8 cellular contexts compared by ENCODE assay signal in the genomic region with DNA sequence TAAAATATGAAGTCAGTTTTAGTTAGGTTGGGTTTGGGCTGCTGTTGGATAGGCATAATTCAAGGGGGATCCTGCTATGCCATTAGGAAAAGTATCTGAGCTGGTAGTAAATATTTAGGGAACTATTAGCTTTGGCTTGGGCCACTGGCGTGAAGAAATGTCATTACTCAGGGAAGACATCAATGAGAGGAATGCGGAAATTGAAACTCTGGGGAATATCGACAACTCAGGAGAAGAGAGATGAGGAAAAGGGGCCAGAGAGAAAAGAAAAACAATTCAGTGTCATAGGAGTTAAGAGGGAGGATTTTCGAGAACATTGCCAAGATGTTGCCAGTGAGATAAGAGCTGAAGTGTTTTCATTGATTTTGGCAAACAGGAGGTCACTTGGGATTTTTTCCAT.
"Had no signal": no experiment of that assay in that cellular context is flagged by ENCODE, and none has a peak within 500 bp of the region (broad histone marks: within the 10 kb centered on the region; RNA-seq: fewer than 3 reads in every experiment).

No MANE protein-coding gene starts in this region.

- H3K27me3 Mint-ChIP-seq: IgD-negative memory B cell had no signal

- ATAC-seq: HepG2, K562 had no signal

- H3K27ac ChIP-seq: HL-60 had no signal

- H3K4me1 Mint-ChIP-seq: IgD-negative memory B cell had no signal

- DNase-seq: IMR-90, KBM-7, KG1 had no signal

- H3K4me3 ChIP-seq: K562 had no signal

- FAIRE-seq: HepG2, HTR-8/SVneo, K562 had no signal

- H3K4me3 Mint-ChIP-seq: IgD-negative memory B cell had no signal
